Comparison of ENCODE assay signal across 13 cellular contexts in the genomic region with DNA sequence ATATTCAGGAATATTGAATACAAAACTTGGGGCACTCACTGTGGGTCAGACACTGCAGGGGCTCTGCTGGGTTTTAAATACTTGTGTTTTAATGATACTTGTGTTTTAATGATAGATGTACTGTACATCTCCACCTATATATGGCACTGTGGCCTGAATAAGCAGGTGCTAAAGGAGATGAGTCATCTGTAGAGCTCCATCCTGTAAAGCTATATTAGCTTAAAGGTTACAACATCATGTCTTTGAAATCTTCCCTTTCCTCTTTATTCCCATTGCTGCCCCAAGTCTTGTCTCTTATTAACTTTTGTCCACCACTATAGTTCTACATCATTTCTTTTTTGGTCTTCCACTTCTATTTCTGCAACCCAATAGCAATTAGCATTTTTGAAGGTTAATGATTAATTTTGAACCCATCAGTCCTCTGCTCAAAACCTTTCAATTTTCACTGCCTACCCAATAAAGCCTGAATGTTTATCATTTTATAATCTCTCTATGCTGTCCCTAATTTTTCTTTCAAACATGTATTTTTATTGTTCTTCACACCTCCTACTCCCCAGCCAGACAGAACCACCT.
DNase-seq lines count a peak whose midpoint lies in the region; ATAC-seq and FAIRE-seq lines count a peak whose summit lies in the region.
"Had no signal": no experiment of that assay in that cellular context is flagged by ENCODE, and none has a peak within 500 bp of the region (broad histone marks: within the 10 kb centered on the region; RNA-seq: fewer than 3 reads in every experiment).

No MANE protein-coding gene starts in this region.

- DNase-seq in GM18507 (ENCODE audit: extremely low spot score, insufficient read length, low read depth) (no peak), SW480 (ENCODE audit: low spot score) (peak; percentile 8), midbrain (lab: John Stamatoyannopoulos, UW) (no peak), cerebellum (ENCODE audit: low spot score) (no peak), kidney glomerular epithelial cell (lab: John Stamatoyannopoulos, UW) (no peak)
- no peak for DNase-seq in activated T-helper 1 cell treated with anti-CD3 and anti-CD28 coated beads, Interleukin-12 subunit alpha, Interleukin-12 subunit beta, Interleukin-2, Interleukin-4 antibody, amounts not matched to agents 30 ng/mL and 10 ng/mL and 1 ng/mL, durations not matched to agents 14 hours and 24 hours and 36 hours (ENCODE audit: low spot score)
- DNase-seq: activated CD4-positive, alpha-beta T cell treated with anti-CD3 and anti-CD28 coated beads for 36 hours; islet precursor cell; stimulated activated CD4-positive, alpha-beta T cell treated with anti-CD3 and anti-CD28 coated beads, Interleukin-4, amount 100 ng/mL, for 1 hour; substantia nigra had no signal

- no peaks in the 10 kb centered on the region for H3K36me3 Mint-ChIP-seq in activated T-helper 1 cell treated with anti-CD3 and anti-CD28 coated beads, Interleukin-12 subunit alpha, Interleukin-12 subunit beta, Interleukin-2, Interleukin-4 antibody, amounts not matched to agents 30 ng/mL and 10 ng/mL and 1 ng/mL, durations not matched to agents 14 hours and 24 hours and 36 hours (ENCODE audit: low read depth)

- H3K4me1 Mint-ChIP-seq in activated T-helper 1 cell treated with anti-CD3 and anti-CD28 coated beads, Interleukin-12 subunit alpha, Interleukin-12 subunit beta, Interleukin-2, Interleukin-4 antibody, amounts not matched to agents 30 ng/mL and 10 ng/mL and 1 ng/mL, durations not matched to agents 14 hours and 24 hours and 36 hours (ENCODE audit: low read depth): no peaks in the 10 kb centered on the region
- H3K4me1 Mint-ChIP-seq: activated CD4-positive, alpha-beta T cell treated with anti-CD3 and anti-CD28 coated beads for 36 hours; B cell had no signal

- H3K9me3 Mint-ChIP-seq in activated T-helper 1 cell treated with anti-CD3 and anti-CD28 coated beads, Interleukin-12 subunit alpha, Interleukin-12 subunit beta, Interleukin-2, Interleukin-4 antibody, amounts not matched to agents 30 ng/mL and 10 ng/mL and 1 ng/mL, durations not matched to agents 14 hours and 24 hours and 36 hours: no peaks in the 10 kb centered on the region

- H3K27ac Mint-ChIP-seq in activated T-helper 1 cell treated with anti-CD3 and anti-CD28 coated beads, Interleukin-12 subunit alpha, Interleukin-12 subunit beta, Interleukin-2, Interleukin-4 antibody, amounts not matched to agents 30 ng/mL and 10 ng/mL and 1 ng/mL, durations not matched to agents 14 hours and 24 hours and 36 hours: no peak overlapping the region
- H3K27ac Mint-ChIP-seq: activated CD4-positive, alpha-beta T cell treated with anti-CD3 and anti-CD28 coated beads for 36 hours; B cell had no signal

- ATAC-seq in GM21447 (IDR thresholded peaks at IDR 0.05; ENCODE audit: unreplicated experiment): peak; percentile 90
- peak; percentile 64 for ATAC-seq in HG03103 (IDR thresholded peaks at IDR 0.05; ENCODE audit: low read depth, unreplicated experiment)
- ATAC-seq: activated CD4-positive, alpha-beta T cell treated with anti-CD3 and anti-CD28 coated beads for 36 hours had no signal

- intact Hi-C loops in activated T-helper 1 cell treated with anti-CD3 and anti-CD28 coated beads, Interleukin-12 subunit alpha, Interleukin-12 subunit beta, Interleukin-2, Interleukin-4 antibody, amounts not matched to agents 30 ng/mL and 10 ng/mL and 1 ng/mL, durations not matched to agents 14 hours and 24 hours and 36 hours (cut with micrococcal nuclease): no loop called here

- H3K27me3 Mint-ChIP-seq in activated T-helper 1 cell treated with anti-CD3 and anti-CD28 coated beads, Interleukin-12 subunit alpha, Interleukin-12 subunit beta, Interleukin-2, Interleukin-4 antibody, amounts not matched to agents 30 ng/mL and 10 ng/mL and 1 ng/mL, durations not matched to agents 14 hours and 24 hours and 36 hours (ENCODE audit: insufficient read depth): peaks cover 2% of the 10 kb centered on the region
- H3K27me3 Mint-ChIP-seq: activated CD4-positive, alpha-beta T cell treated with anti-CD3 and anti-CD28 coated beads for 36 hours; B cell had no signal

- FAIRE-seq in GM18507 (lab: Jason Lieb, UNC): peak; percentile 63

- H3K4me3 Mint-ChIP-seq in activated T-helper 1 cell treated with anti-CD3 and anti-CD28 coated beads, Interleukin-12 subunit alpha, Interleukin-12 subunit beta, Interleukin-2, Interleukin-4 antibody, amounts not matched to agents 30 ng/mL and 10 ng/mL and 1 ng/mL, durations not matched to agents 14 hours and 24 hours and 36 hours: no peak overlapping the region
- H3K4me3 Mint-ChIP-seq: activated CD4-positive, alpha-beta T cell treated with anti-CD3 and anti-CD28 coated beads for 36 hours; B cell had no signal
